1 cellular context compared by ENCODE assay signal in the genomic region with DNA sequence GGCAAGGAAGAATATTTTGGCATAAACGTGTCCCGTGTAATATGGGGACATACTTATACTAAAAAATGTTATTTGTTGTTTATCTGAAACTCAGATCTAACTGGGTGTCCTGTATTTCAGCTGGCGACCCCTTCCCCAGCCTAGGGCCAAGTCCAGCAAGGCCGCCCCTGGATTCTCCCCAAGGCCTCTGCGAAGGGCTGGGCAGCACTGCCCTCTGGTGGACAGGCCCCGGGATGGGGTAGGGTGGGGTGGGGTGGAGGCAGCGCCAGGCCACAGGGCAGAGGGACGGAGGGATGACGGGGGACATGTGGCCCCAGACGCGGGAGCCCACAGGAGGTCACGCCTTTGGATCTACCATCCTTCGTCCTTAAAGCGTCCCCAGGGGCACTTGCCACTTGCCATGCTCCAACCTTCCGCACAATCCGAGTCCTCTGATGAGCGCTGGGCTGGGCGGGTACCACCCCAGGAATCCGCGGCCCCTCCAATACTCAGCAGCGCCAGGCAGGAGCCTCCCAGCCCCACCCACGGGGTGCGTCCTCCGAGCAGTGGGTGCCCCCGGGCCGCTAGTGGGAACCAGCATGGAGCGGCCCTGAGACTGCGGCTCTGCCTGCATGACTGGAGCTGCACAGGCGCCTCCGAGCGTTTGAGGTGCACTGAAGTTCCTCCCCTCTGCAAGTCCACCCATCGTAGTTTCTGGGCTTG.
A peak's percentile ranks its signal among the peaks of the same experiment; 100 is the strongest.
TF ChIP-seq lines count a peak whose summit lies in the region.

No MANE protein-coding gene starts in this region.

TF ChIP-seq in K562, 482 proteins besides CTCF, POLR2A, EP300 and RAD21 (continued from another document):
- TF ChIP-seq, protein P1, sequence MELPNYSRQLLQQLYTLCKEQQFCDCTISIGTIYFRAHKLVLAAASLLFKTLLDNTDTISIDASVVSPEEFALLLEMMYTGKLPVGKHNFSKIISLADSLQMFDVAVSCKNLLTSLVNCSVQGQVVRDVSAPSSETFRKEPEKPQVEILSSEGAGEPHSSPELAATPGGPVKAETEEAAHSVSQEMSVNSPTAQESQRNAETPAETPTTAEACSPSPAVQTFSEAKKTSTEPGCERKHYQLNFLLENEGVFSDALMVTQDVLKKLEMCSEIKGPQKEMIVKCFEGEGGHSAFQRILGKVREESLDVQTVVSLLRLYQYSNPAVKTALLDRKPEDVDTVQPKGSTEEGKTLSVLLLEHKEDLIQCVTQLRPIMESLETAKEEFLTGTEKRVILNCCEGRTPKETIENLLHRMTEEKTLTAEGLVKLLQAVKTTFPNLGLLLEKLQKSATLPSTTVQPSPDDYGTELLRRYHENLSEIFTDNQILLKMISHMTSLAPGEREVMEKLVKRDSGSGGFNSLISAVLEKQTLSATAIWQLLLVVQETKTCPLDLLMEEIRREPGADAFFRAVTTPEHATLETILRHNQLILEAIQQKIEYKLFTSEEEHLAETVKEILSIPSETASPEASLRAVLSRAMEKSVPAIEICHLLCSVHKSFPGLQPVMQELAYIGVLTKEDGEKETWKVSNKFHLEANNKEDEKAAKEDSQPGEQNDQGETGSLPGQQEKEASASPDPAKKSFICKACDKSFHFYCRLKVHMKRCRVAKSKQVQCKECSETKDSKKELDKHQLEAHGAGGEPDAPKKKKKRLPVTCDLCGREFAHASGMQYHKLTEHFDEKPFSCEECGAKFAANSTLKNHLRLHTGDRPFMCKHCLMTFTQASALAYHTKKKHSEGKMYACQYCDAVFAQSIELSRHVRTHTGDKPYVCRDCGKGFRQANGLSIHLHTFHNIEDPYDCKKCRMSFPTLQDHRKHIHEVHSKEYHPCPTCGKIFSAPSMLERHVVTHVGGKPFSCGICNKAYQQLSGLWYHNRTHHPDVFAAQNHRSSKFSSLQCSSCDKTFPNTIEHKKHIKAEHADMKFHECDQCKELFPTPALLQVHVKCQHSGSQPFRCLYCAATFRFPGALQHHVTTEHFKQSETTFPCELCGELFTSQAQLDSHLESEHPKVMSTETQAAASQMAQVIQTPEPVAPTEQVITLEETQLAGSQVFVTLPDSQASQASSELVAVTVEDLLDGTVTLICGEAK (IDR thresholded peaks at IDR 0.05): no peak
- TF ChIP-seq, protein P1 (CRISPR knock-in tag; IDR thresholded peaks at IDR 0.05): no peak
- TF ChIP-seq RCOR1 (IDR thresholded peaks at IDR 0.05; ENCODE audit: borderline replicate concordance in 1 of 2, low read depth in 2 of 2, low read length in 2 of 2) (0 out of 4 replicates have a peak, but pooled peaks of 1 of the 2 experiments have one; percentile 26), RBM25 (IDR thresholded peaks at IDR 0.05; ENCODE audit: low read depth, low read length, severe bottlenecking) (no peak), ZNF431 (CRISPR knock-in tag; IDR thresholded peaks at IDR 0.05) (no peak), ZNF41 (CRISPR knock-in tag; conservative IDR thresholded peaks at IDR 0.05) (no peak), GABPB1 (CRISPR knock-in tag; IDR thresholded peaks at IDR 0.05) (peak; percentile 47; the same call in 1 of the 2 replicates), DMBX1 (CRISPR knock-in tag; IDR thresholded peaks at IDR 0.05; ENCODE audit: borderline replicate concordance) (no peak), ERF (CRISPR knock-in tag; IDR thresholded peaks at IDR 0.05) (no peak), POLR2G (IDR thresholded peaks at IDR 0.05; ENCODE audit: low read depth, low read length) (no peak), ZNF324 (CRISPR knock-in tag; IDR thresholded peaks at IDR 0.05) (no peak)
- TF ChIP-seq, protein P2, sequence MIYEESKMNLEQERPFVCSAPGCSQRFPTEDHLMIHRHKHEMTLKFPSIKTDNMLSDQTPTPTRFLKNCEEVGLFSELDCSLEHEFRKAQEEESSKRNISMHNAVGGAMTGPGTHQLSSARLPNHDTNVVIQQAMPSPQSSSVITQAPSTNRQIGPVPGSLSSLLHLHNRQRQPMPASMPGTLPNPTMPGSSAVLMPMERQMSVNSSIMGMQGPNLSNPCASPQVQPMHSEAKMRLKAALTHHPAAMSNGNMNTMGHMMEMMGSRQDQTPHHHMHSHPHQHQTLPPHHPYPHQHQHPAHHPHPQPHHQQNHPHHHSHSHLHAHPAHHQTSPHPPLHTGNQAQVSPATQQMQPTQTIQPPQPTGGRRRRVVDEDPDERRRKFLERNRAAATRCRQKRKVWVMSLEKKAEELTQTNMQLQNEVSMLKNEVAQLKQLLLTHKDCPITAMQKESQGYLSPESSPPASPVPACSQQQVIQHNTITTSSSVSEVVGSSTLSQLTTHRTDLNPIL (CRISPR knock-in tag; IDR thresholded peaks at IDR 0.05): no peak
- TF ChIP-seq, protein P3, sequence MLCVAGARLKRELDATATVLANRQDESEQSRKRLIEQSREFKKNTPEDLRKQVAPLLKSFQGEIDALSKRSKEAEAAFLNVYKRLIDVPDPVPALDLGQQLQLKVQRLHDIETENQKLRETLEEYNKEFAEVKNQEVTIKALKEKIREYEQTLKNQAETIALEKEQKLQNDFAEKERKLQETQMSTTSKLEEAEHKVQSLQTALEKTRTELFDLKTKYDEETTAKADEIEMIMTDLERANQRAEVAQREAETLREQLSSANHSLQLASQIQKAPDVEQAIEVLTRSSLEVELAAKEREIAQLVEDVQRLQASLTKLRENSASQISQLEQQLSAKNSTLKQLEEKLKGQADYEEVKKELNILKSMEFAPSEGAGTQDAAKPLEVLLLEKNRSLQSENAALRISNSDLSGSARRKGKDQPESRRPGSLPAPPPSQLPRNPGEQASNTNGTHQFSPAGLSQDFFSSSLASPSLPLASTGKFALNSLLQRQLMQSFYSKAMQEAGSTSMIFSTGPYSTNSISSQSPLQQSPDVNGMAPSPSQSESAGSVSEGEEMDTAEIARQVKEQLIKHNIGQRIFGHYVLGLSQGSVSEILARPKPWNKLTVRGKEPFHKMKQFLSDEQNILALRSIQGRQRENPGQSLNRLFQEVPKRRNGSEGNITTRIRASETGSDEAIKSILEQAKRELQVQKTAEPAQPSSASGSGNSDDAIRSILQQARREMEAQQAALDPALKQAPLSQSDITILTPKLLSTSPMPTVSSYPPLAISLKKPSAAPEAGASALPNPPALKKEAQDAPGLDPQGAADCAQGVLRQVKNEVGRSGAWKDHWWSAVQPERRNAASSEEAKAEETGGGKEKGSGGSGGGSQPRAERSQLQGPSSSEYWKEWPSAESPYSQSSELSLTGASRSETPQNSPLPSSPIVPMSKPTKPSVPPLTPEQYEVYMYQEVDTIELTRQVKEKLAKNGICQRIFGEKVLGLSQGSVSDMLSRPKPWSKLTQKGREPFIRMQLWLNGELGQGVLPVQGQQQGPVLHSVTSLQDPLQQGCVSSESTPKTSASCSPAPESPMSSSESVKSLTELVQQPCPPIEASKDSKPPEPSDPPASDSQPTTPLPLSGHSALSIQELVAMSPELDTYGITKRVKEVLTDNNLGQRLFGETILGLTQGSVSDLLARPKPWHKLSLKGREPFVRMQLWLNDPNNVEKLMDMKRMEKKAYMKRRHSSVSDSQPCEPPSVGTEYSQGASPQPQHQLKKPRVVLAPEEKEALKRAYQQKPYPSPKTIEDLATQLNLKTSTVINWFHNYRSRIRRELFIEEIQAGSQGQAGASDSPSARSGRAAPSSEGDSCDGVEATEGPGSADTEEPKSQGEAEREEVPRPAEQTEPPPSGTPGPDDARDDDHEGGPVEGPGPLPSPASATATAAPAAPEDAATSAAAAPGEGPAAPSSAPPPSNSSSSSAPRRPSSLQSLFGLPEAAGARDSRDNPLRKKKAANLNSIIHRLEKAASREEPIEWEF (CRISPR knock-in tag; IDR thresholded peaks at IDR 0.05): no peak
- TF ChIP-seq, protein P4, sequence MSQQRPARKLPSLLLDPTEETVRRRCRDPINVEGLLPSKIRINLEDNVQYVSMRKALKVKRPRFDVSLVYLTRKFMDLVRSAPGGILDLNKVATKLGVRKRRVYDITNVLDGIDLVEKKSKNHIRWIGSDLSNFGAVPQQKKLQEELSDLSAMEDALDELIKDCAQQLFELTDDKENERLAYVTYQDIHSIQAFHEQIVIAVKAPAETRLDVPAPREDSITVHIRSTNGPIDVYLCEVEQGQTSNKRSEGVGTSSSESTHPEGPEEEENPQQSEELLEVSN (IDR thresholded peaks at IDR 0.05; ENCODE audit: borderline replicate concordance in 1 of 2, extremely low read depth in 1 of 2, insufficient read depth in 1 of 2, insufficient read length in 1 of 2, low read depth in 1 of 2, low read length in 1 of 2, poor library complexity in 1 of 2, severe bottlenecking in 1 of 2): peak in 1 of 2 experiments; percentile 64
- TF ChIP-seq, protein P5, sequence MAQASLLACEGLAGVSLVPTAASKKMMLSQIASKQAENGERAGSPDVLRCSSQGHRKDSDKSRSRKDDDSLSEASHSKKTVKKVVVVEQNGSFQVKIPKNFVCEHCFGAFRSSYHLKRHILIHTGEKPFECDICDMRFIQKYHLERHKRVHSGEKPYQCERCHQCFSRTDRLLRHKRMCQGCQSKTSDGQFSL (CRISPR knock-in tag; IDR thresholded peaks at IDR 0.05): peak; percentile 72
- TF ChIP-seq, protein P5 (tag; IDR thresholded peaks at IDR 0.05): peak in 1 of 2 experiments; percentile 51; a peak in 1 of 4 replicates
